Comparison of ENCODE assay signal across 15 cellular contexts in genomic region chr4:25981749-25982148, GRCh38.
"Had no signal": no experiment of that assay in that cellular context is flagged by ENCODE, and none has a peak within 500 bp of the region (broad histone marks: within the 10 kb centered on the region; RNA-seq: fewer than 3 reads in every experiment).

No MANE protein-coding gene starts in this region.

- H3K9me3 ChIP-seq: mucosa of descending colon, sigmoid colon, spleen had no signal

- H3K27me3 ChIP-seq: neural progenitor cell, sigmoid colon, spleen had no signal

- H3K27ac ChIP-seq: neural progenitor cell, sigmoid colon, spleen, VCaP had no signal

- H3K36me3 ChIP-seq: neural progenitor cell, sigmoid colon, spleen had no signal

- DNase-seq: activated CD4-positive, alpha-beta T cell treated with anti-CD3 and anti-CD28 coated beads, Interleukin-2, amount 50 U/mL, for 1 hour; activated CD4-positive, CD25-positive, alpha-beta regulatory T cell treated with anti-CD3 and anti-CD28 coated beads, Interleukin-2, amount 50 U/mL, for 72 hours; activated CD8-positive, alpha-beta memory T cell treated with anti-CD3 and anti-CD28 coated beads, Interleukin-2, amount 50 U/mL, for 4 hours; activated naive CD4-positive, alpha-beta T cell treated with anti-CD3 and anti-CD28 coated beads, Interleukin-2, amount 10 ng/mL, durations not matched to agents 7 days and 5 days; activated T-cell treated with anti-CD3 and anti-CD28 coated beads, Interleukin-2, amount 50 U/mL, for 4 hours; aorta; foreskin melanocyte; mesenchymal stem cell; mucosa of descending colon; naive thymus-derived CD4-positive, alpha-beta T cell; sigmoid colon; spleen; stimulated activated naive B cell treated with anti-CD40 and anti-IgM and Interleukin-4, amounts not matched to agents 10 μg/mL and 1 μg/mL and 100 μg/mL, for 72 hours had no signal

- H3K4me3 ChIP-seq: mucosa of descending colon, neural progenitor cell, sigmoid colon, spleen had no signal

- ATAC-seq: activated T-cell treated with anti-CD3 and anti-CD28 coated beads, Interleukin-2, amount 50 U/mL, for 4 hours; mucosa of descending colon; naive thymus-derived CD4-positive, alpha-beta T cell; stimulated activated naive B cell treated with anti-CD40 and anti-IgM and Interleukin-4, amounts not matched to agents 10 μg/mL and 1 μg/mL and 100 μg/mL, for 72 hours had no signal

- H3K4me1 ChIP-seq: sigmoid colon had no signal
